ENCODE assay signal across 8 cellular contexts in genomic region chr9:100098887-100099721, GRCh38. TPM values are rescaled to one million over a fixed set of nuclear protein-coding genes. Genes with fewer than 3 reads are reported as not detected.
DNase-seq lines count a peak whose midpoint lies in the region; ATAC-seq and TF ChIP-seq lines count a peak whose summit lies in the region.

ERP44 (minus strand) TSS chr9:100099000; CDS start chr9:100098840, 160 bp downstream.
INVS (plus strand) TSS chr9:100099243; CDS start chr9:100104522, 5,279 bp downstream.

- no peaks in the 10 kb centered on the region for H3K27me3 ChIP-seq in left lung

- peak within 1 kb of the TSS; percentile 76 for H3K27ac ChIP-seq in C4-2B
- H3K27ac ChIP-seq in left lung, result peak within 1 kb of the TSS; percentile 81 to 91

- no peak for TF ChIP-seq CTCF in C4-2B (conservative IDR thresholded peaks at IDR 0.05)
- TF ChIP-seq CTCF in left lung (IDR thresholded peaks at IDR 0.05), result peak in 1 of 2 donors; percentile 9

- H3K4me3 ChIP-seq in left lung, result peak within 1 kb of the TSS; percentile 82 to 96

- DNase-seq in NCI-H774 (lab: John Stamatoyannopoulos, UW) (peak; percentile 98), dermis blood vessel endothelial cell (peak; percentile 100), left lung (peak; percentile 98 to 99)
- peak; percentile 95 to 96 for DNase-seq in activated CD4-positive, alpha-beta T cell treated with anti-CD3 and anti-CD28 coated beads, Interleukin-2, amount 50 U/mL, for 4 hours
- DNase-seq in stimulated activated CD4-positive, alpha-beta T cell treated with anti-CD3 and anti-CD28 coated beads, Interleukin-2, amount 100 ng/mL, for 48 hours, result peak; percentile 89 to 95

- intact Hi-C loops in left lung (cut with DNase I), result no loop called here

- H3K4me1 ChIP-seq in left lung, result peaks cover 10 to 45% of the 10 kb centered on the region in 2 donors

- ATAC-seq in GM19395 (IDR thresholded peaks at IDR 0.05; ENCODE audit: unreplicated experiment) (peak; percentile 97), HG03565 (IDR thresholded peaks at IDR 0.05; ENCODE audit: unreplicated experiment) (peak; percentile 92), left lung (peak; percentile 98)

- no peaks in the 10 kb centered on the region for H3K9me3 ChIP-seq in left lung

- H3K36me3 ChIP-seq in left lung, result peaks cover 0 to 12% of the 10 kb centered on the region in 2 donors

RNA-seq across cellular contexts. Expression of gene ERP44, which starts in this region (rescaled TPM):
- total RNA-seq in dermis blood vessel endothelial cell, result 9.4 and 16.4 TPM in 2 replicates
- total RNA-seq in left lung, result 10 to 100 TPM; 24.7 to 32.2 TPM

RNA-seq across cellular contexts. Expression of gene INVS, which starts in this region (rescaled TPM):
- total RNA-seq in dermis blood vessel endothelial cell (36.8 TPM in 2 replicates), left lung (10 to 100 TPM; 21.5 to 22.6 TPM)

Comparison
In these comparisons a context has a peak if more than half of its experiments do, and no peak if none do; other contexts are left out.
1. Peak in every context shown above with its lines: DNase-seq, ATAC-seq, H3K4me3 ChIP-seq and H3K27ac ChIP-seq.